ENCODE assay signal across 9 cellular contexts in the genomic region with DNA sequence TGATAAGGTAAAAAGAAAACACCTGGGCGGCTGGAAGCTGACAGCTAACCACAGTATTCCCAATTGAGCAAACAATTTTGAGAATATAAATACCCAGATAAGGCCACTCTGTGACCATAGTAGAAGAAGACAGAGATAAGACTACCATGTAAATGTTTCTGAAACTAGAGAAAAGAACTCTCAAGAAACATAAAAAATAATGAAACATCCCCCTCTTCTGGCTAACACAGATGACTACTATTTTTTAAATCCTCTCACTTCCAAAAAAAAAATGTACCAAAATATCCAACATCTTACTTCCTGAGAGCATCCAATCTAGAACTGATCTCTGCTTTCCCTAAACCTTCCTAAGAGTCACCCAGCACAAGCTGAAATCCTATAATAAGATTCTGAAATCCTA.
A peak's percentile ranks its signal among the peaks of the same experiment; 100 is the strongest.
DNase-seq lines count a peak whose midpoint lies in the region; ATAC-seq and TF ChIP-seq lines count a peak whose summit lies in the region.
"Had no signal": no experiment of that assay in that cellular context is flagged by ENCODE, and none has a peak within 500 bp of the region (broad histone marks: within the 10 kb centered on the region; RNA-seq: fewer than 3 reads in every experiment).

No MANE protein-coding gene starts in this region.

- no peaks in the 10 kb centered on the region for H3F3A ChIP-seq in smooth muscle cell (ENCODE audit: low read depth)

- no peak overlapping the region for H3K27ac ChIP-seq in smooth muscle cell (ENCODE audit: low read depth)

- no peaks in the 10 kb centered on the region for H3K79me2 ChIP-seq in smooth muscle cell (ENCODE audit: low read depth)

- DNase-seq in SIG-M5 treated with dmso at 0.1 percent for 504 hours (lab: John Stamatoyannopoulos, UW; ENCODE audit: unreplicated experiment), result peak; percentile 16
- no peak for DNase-seq in SIG-M5 (lab: John Stamatoyannopoulos, UW)
- peak; percentile 2 for DNase-seq in NCI-H774 (lab: John Stamatoyannopoulos, UW)
- DNase-seq in epithelial cell of proximal tubule (ENCODE audit: low read depth), result no peak
- no peak for DNase-seq in smooth muscle cell (lab: John Stamatoyannopoulos, UW; ENCODE audit: unreplicated experiment)
- no peak for DNase-seq in epidermal melanocyte (ENCODE audit: insufficient read length, low spot score)
- no peak for DNase-seq in stimulated activated CD4-positive, alpha-beta T cell treated with anti-CD3 and anti-CD28 coated beads, Interleukin-15, amount 100 ng/mL, for 24 hours

- no peaks in the 10 kb centered on the region for H4K20me1 ChIP-seq in smooth muscle cell (ENCODE audit: low read depth)

- no peaks in the 10 kb centered on the region for H3K27me3 ChIP-seq in smooth muscle cell (ENCODE audit: low read depth)

- no peaks in the 10 kb centered on the region for H3K36me3 ChIP-seq in smooth muscle cell (ENCODE audit: low read depth)

- H3K9ac ChIP-seq in smooth muscle cell (ENCODE audit: low read depth), result no peak overlapping the region

- H3K4me2 ChIP-seq in smooth muscle cell, result no peak overlapping the region

- H3K4me1 ChIP-seq in smooth muscle cell (ENCODE audit: low read depth), result no peaks in the 10 kb centered on the region

- TF ChIP-seq CTCF in epithelial cell of proximal tubule (conservative IDR thresholded peaks at IDR 0.05; ENCODE audit: low read depth, low read length), result peak; percentile 31
- peak; percentile 53 for TF ChIP-seq CTCF in smooth muscle cell (IDR thresholded peaks at IDR 0.05; ENCODE audit: borderline replicate concordance, insufficient read depth, poor library complexity, severe bottlenecking)

- no peaks in the 10 kb centered on the region for H3K9me3 ChIP-seq in smooth muscle cell (replicated peaks; ENCODE audit: low read depth)

- H3K4me3 ChIP-seq in epithelial cell of proximal tubule (ENCODE audit: low read depth, low read length) (no peak overlapping the region), smooth muscle cell (no peak overlapping the region)
- H3K4me3 ChIP-seq: lung had no signal

- H2AFZ ChIP-seq in smooth muscle cell (ENCODE audit: low read depth), result no peak overlapping the region

- WGBS in smooth muscle cell (ENCODE audit: low lambda C conversion rate), result 74% methylated on average over 1 of the region's 1 CpG

- no peak for ATAC-seq in HG02970 (IDR thresholded peaks at IDR 0.05; ENCODE audit: low FRiP score, unreplicated experiment)

Comparison
In these comparisons a context has a peak if more than half of its experiments do, and no peak if none do; other contexts are left out.
1. DNase-seq: peak in SIG-M5 treated with dmso at 0.1 percent for 504 hours (single experiment) and NCI-H774 (single experiment); none in SIG-M5 (single experiment), epithelial cell of proximal tubule (single experiment), smooth muscle cell (single experiment), epidermal melanocyte (single experiment) and stimulated activated CD4-positive, alpha-beta T cell treated with anti-CD3 and anti-CD28 coated beads, Interleukin-15, amount 100 ng/mL, for 24 hours (single experiment).